Comparison of ENCODE assay signal across 21 cellular contexts in genomic region chr10:75708060-75708459, GRCh38.
DNase-seq lines count a peak whose midpoint lies in the region; ATAC-seq, FAIRE-seq and TF ChIP-seq lines count a peak whose summit lies in the region.
"Had no signal": no experiment of that assay in that cellular context is flagged by ENCODE, and none has a peak within 500 bp of the region (broad histone marks: within the 10 kb centered on the region; RNA-seq: fewer than 3 reads in every experiment).

No MANE protein-coding gene starts in this region.

- DNase-seq in Ammon's horn (ENCODE audit: low spot score) (peak; percentile 9), HEK293T (ENCODE audit: extremely low spot score) (no peak), NCI-H69 (lab: John Stamatoyannopoulos, UW) (peak; percentile 7), cerebellar cortex (ENCODE audit: low spot score) (no peak), HepG2 (ENCODE audit: low spot score) (no peak), GOT3 (lab: John Stamatoyannopoulos, UW) (no peak)
- DNase-seq: activated CD4-positive, alpha-beta T cell treated with anti-CD3 and anti-CD28 coated beads, Interleukin-2, amount 50 U/mL, for 1 hour; brain microvascular endothelial cell; DMS 273 treated with DMSO at 0.1 percent for 48 hours; GF-D8; Kasumi-1; naive thymus-derived CD8-positive, alpha-beta T cell; NCI-H1436; NCI-H226; SIG-M5; T-helper 1 cell had no signal

- H3K4me1 ChIP-seq in gastroesophageal sphincter (peaks cover 0 to 50% (median 0%) of the 10 kb centered on the region in 3 donors), HepG2 (ENCODE audit: insufficient read depth, low read length) (no peaks in the 10 kb centered on the region)

- no peak for TF ChIP-seq RAD21 in HepG2 (CRISPR knock-in tag; IDR thresholded peaks at IDR 0.05)

- ATAC-seq in gastroesophageal sphincter: peak; percentile 62
- no peak for ATAC-seq in GM21737 (IDR thresholded peaks at IDR 0.05; ENCODE audit: unreplicated experiment)
- ATAC-seq in HepG2: no peak
- ATAC-seq: left lobe of liver; naive thymus-derived CD8-positive, alpha-beta T cell had no signal

- 23 to 73% methylated on average over 8 to 9 of the region's 9 CpGs for WGBS in gastroesophageal sphincter (ENCODE audit: low coverage in 1 of 2), 2 donors
- WGBS in HepG2 (ENCODE audit: low lambda C conversion rate): 98% methylated on average over 9 of the region's 9 CpGs

- BruUV-seq in HepG2 (replicated peaks; lab: Mats Ljungman, UMichigan): no TSS peak

- intact Hi-C loops in HepG2 (cut with micrococcal nuclease; ENCODE audit: unreplicated experiment): no loop called here

- in situ Hi-C loops in HepG2 (cut with HindIII; ENCODE audit: extremely low pct_ligation_motif_present, low pct_unique_long_range_greater_than_20kb): no loop called here

- H3K9me3 ChIP-seq in gastroesophageal sphincter: no peaks in the 10 kb centered on the region
- H3K9me3 ChIP-seq in HepG2 (ENCODE audit: low read length): no peaks in the 10 kb centered on the region

- CTCF ChIA-PET in HEK293T (lab: Yijun Ruan, JAX) (interaction anchor here (0.9 to 1.1 kb wide), 2 partner anchors 85 to 114 kb away, joined by 4 to 5 read pairs; no protein-coding TSS in a partner anchor), HepG2 (lab: Yijun Ruan, JAX; ENCODE audit: low intra/inter-chr PET ratio, low total read pairs) (no interaction called here)

- peak overlapping the region in 3 of 4 donors; percentile 47 to 76 (median 62) for H3K27ac ChIP-seq in gastroesophageal sphincter
- no peak overlapping the region for H3K27ac ChIP-seq in HepG2 (ENCODE audit: extremely low read length, insufficient read depth, low read length)
- H3K27ac ChIP-seq: brain microvascular endothelial cell, C4-2B, coronary artery had no signal

- H3K36me3 ChIP-seq in gastroesophageal sphincter (no peaks in the 10 kb centered on the region), HepG2 (replicated peaks in 1 of 2; ENCODE audit: control insufficient read depth in 1 of 2, insufficient read depth in 2 of 2, low read length in 2 of 2) (no peaks in the 10 kb centered on the region)
- H3K36me3 ChIP-seq: brain microvascular endothelial cell had no signal

- TF ChIP-seq EP300 in gastroesophageal sphincter (IDR thresholded peaks at IDR 0.05) (no peak), HepG2 (IDR thresholded peaks at IDR 0.05; ENCODE audit: low read depth in 2 of 2, low read length in 2 of 2) (no peak), HepG2 (CRISPR knock-in tag; IDR thresholded peaks at IDR 0.05; ENCODE audit: borderline replicate concordance) (no peak)

- H3K27me3 ChIP-seq in gastroesophageal sphincter (no peaks in the 10 kb centered on the region), HepG2 (ENCODE audit: control insufficient read depth in 1 of 2, insufficient read depth in 2 of 2, low read length in 2 of 2) (no peaks in the 10 kb centered on the region)
- H3K27me3 ChIP-seq: brain microvascular endothelial cell had no signal

- H3K4me2 ChIP-seq in HepG2 (ENCODE audit: low read depth, low read length): no peak overlapping the region

- H3K4me3 ChIP-seq in gastroesophageal sphincter (no peak overlapping the region), HepG2 (replicated peaks in 1 of 3; ENCODE audit: insufficient read depth in 1 of 3, low read depth in 2 of 3, low read length in 3 of 3) (no peak overlapping the region)
- H3K4me3 ChIP-seq: coronary artery had no signal

- H4K20me1 ChIP-seq in HepG2 (ENCODE audit: insufficient read depth, low read length): no peaks in the 10 kb centered on the region

- FAIRE-seq in HepG2 (lab: Jason Lieb, UNC): no peak

- TF ChIP-seq POLR2A in gastroesophageal sphincter (IDR thresholded peaks at IDR 0.05): no peak
- no peak for TF ChIP-seq POLR2A in HepG2 (IDR thresholded peaks at IDR 0.05; ENCODE audit: insufficient read depth in 1 of 2, low read depth in 2 of 2, low read length in 2 of 2)

- TF ChIP-seq CTCF in gastroesophageal sphincter (IDR thresholded peaks at IDR 0.05): no peak
- TF ChIP-seq CTCF in HepG2 (CRISPR knock-in tag; IDR thresholded peaks at IDR 0.05): no peak

- no peak overlapping the region for H3K9ac ChIP-seq in HepG2 (ENCODE audit: insufficient read depth, low read depth, low read length)

- POLR2A ChIA-PET in HEK293T (lab: Yijun Ruan, JAX): interaction anchor here (1.0 kb wide), 1 partner anchor 306 kb away, joined by 3 read pairs; the partner anchor contains the start of gene ZNF503
- POLR2A ChIA-PET in HepG2 (lab: Yijun Ruan, JAX): no interaction called here

- H2AFZ ChIP-seq in HepG2 (ENCODE audit: low read length): no peak overlapping the region

- H3K79me2 ChIP-seq in HepG2 (ENCODE audit: insufficient read depth, low read length): no peaks in the 10 kb centered on the region

TF ChIP-seq in HEK293T, 16 proteins besides CTCF, POLR2A, EP300 and RAD21:
- TF ChIP-seq BHLHE40 (IDR thresholded peaks at IDR 0.05; ENCODE audit: borderline replicate concordance): no peak
- TF ChIP-seq CTBP1 (IDR thresholded peaks at IDR 0.05; ENCODE audit: borderline replicate concordance): peak; percentile 71; the same call in 1 of the 2 replicates
- TF ChIP-seq PKNOX1 (IDR thresholded peaks at IDR 0.05): peak; percentile 96

TF ChIP-seq in HepG2, 621 proteins besides CTCF, POLR2A, EP300 and RAD21 (continues in another document):
- no peak for TF ChIP-seq HDAC2 (CRISPR knock-in tag; IDR thresholded peaks at IDR 0.05)
- TF ChIP-seq SSRP1 (CRISPR knock-in tag; IDR thresholded peaks at IDR 0.05): no peak
- no peak for TF ChIP-seq IRF9 (CRISPR knock-in tag; IDR thresholded peaks at IDR 0.05; ENCODE audit: borderline replicate concordance)
- no peak for TF ChIP-seq SMAD9 (CRISPR knock-in tag; IDR thresholded peaks at IDR 0.05)
- TF ChIP-seq MYNN (CRISPR knock-in tag; IDR thresholded peaks at IDR 0.05; ENCODE audit: low read depth): no peak
- TF ChIP-seq SATB2 (CRISPR knock-in tag; IDR thresholded peaks at IDR 0.05): no peak
- no peak for TF ChIP-seq ZNF207 (IDR thresholded peaks at IDR 0.05; ENCODE audit: borderline replicate concordance)
- no peak for TF ChIP-seq ZNF83 (CRISPR knock-in tag; IDR thresholded peaks at IDR 0.05; ENCODE audit: borderline replicate concordance)
- TF ChIP-seq ERF (CRISPR knock-in tag; IDR thresholded peaks at IDR 0.05): no peak
- no peak for TF ChIP-seq MAF1 (CRISPR knock-in tag; IDR thresholded peaks at IDR 0.05; ENCODE audit: borderline replicate concordance)
- no peak for TF ChIP-seq ZMYM2 (CRISPR knock-in tag; IDR thresholded peaks at IDR 0.05)
- no peak for TF ChIP-seq THRA (CRISPR knock-in tag; IDR thresholded peaks at IDR 0.05; ENCODE audit: borderline replicate concordance)
- TF ChIP-seq ZNF354B (CRISPR knock-in tag; IDR thresholded peaks at IDR 0.05): no peak
- TF ChIP-seq ZNF232 (CRISPR knock-in tag; IDR thresholded peaks at IDR 0.05; ENCODE audit: borderline replicate concordance): no peak
- TF ChIP-seq DZIP1 (CRISPR knock-in tag; IDR thresholded peaks at IDR 0.05): no peak

Comparison
In these comparisons a context has a peak if more than half of its experiments do, and no peak if none do; other contexts are left out.
1. DNase-seq: peak in Ammon's horn (single experiment) and NCI-H69 (single experiment); none in HEK293T (single experiment), cerebellar cortex (single experiment), HepG2 (single experiment) and GOT3 (single experiment).